2 cellular contexts compared by ENCODE assay signal in genomic region chr7:36062159-36062815, GRCh38.
TF ChIP-seq lines count a peak whose summit lies in the region.

No MANE protein-coding gene starts in this region.

TF ChIP-seq in SK-N-SH, 30 proteins besides CTCF, POLR2A, EP300 and RAD21 (continued from another document):
- TF ChIP-seq REST (IDR thresholded peaks at IDR 0.05; ENCODE audit: low read depth, low read length) (no peak), USF2 (IDR thresholded peaks at IDR 0.05; ENCODE audit: borderline replicate concordance, low read depth, low read length) (no peak), POLR2AphosphoS5 (IDR thresholded peaks at IDR 0.05; ENCODE audit: low read depth, low read length) (no peak), PBX3 (IDR thresholded peaks at IDR 0.05) (no peak), JUND (IDR thresholded peaks at IDR 0.05) (no peak), NFIC (IDR thresholded peaks at IDR 0.05; ENCODE audit: borderline replicate concordance) (no peak), NRF1 (IDR thresholded peaks at IDR 0.05; ENCODE audit: low read depth, low read length) (no peak), GABPA (IDR thresholded peaks at IDR 0.05; ENCODE audit: low read depth) (no peak), ZBTB33 (IDR thresholded peaks at IDR 0.05; ENCODE audit: borderline replicate concordance, low read depth) (no peak), FOSL2 (IDR thresholded peaks at IDR 0.05; ENCODE audit: borderline replicate concordance, low read depth) (no peak), RXRA (IDR thresholded peaks at IDR 0.05; ENCODE audit: borderline replicate concordance, low read depth) (no peak), FOXM1 (IDR thresholded peaks at IDR 0.05; ENCODE audit: low read depth) (no peak), YY1 (IDR thresholded peaks at IDR 0.05; ENCODE audit: low read depth) (no peak), MXI1 (IDR thresholded peaks at IDR 0.05; ENCODE audit: low read depth, low read length) (no peak)
TF ChIP-seq in SK-N-SH: peak in this region for 0.

TF ChIP-seq in SK-N-SH treated with all-trans-retinoic acid at 6 μM for 48 hours, 23 proteins besides CTCF, POLR2A, EP300 and RAD21 (continued from another document):
- no peak for TF ChIP-seq TCF4 (CRISPR knock-in tag; IDR thresholded peaks at IDR 0.05; ENCODE audit: borderline replicate concordance)
- TF ChIP-seq BACH2 (CRISPR knock-in tag; IDR thresholded peaks at IDR 0.05; ENCODE audit: borderline replicate concordance) = no peak
